ENCODE assay signal across 8 cellular contexts in the genomic region with DNA sequence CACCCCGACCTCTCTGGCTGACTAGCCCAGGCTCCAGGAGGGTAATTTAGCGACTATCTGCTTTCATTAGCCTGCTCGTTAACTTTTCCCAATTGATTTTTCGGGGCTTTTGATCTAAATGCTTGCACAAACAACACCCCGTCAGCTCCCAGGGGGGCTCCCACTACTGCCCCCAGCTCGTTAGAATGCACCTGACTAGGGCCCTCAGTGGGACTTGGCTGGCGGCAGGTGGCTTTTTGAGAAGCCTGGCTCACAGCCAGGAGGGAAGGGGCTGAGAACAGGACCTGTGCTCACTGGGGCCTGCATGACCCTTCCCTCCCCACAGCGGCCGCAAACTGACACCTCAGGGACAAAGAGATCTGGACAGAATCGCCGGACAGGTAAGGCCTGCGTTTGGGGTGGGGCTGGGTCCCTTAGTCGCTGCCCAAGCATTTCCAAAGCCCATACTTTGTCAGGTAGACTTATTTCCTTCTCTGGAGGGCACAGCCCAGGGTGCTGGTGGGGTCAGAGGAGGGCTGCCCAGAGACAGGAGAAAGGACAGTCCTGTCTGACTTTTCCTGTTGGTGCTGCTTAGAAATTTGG. TPM values are rescaled to one million over a fixed set of nuclear protein-coding genes. Genes with fewer than 3 reads are reported as not detected.
DNase-seq lines count a peak whose midpoint lies in the region; TF ChIP-seq lines count a peak whose summit lies in the region.
"Had no signal": no experiment of that assay in that cellular context is flagged by ENCODE, and none has a peak within 500 bp of the region (broad histone marks: within the 10 kb centered on the region; RNA-seq: fewer than 3 reads in every experiment).

No MANE protein-coding gene starts in this region.

- H2AFZ ChIP-seq in neuronal stem cell (ENCODE audit: low read length) = no peak overlapping the region
- H2AFZ ChIP-seq: neural progenitor cell had no signal

- H3K27ac Mint-ChIP-seq in T-helper 1 cell treated with Interleukin-12 subunit alpha and Interleukin-12 subunit beta and Interleukin-4 antibody, amounts not matched to agents 30 μg/mL and 1 μg/mL, for 36 hours = peak overlapping the region; percentile 72
- H3K27ac Mint-ChIP-seq: neural progenitor cell had no signal

- TF ChIP-seq CTCF in RWPE1 (conservative IDR thresholded peaks at IDR 0.05; ENCODE audit: low read depth) = no peak

- DNase-seq in T-helper 1 cell (no peak), RWPE1 (ENCODE audit: low spot score) (no peak), neuronal stem cell (ENCODE audit: low spot score) (no peak), foreskin melanocyte (no peak), GDM1 (lab: John Stamatoyannopoulos, UW) (no peak)
- DNase-seq: MV-4-11 had no signal

- H3K36me3 ChIP-seq in neuronal stem cell (replicated peaks in 1 of 2; ENCODE audit: control insufficient read depth in 2 of 2, insufficient read depth in 2 of 2, low read length in 2 of 2) = peaks cover 57 to 74% of the 10 kb centered on the region in 2 donors

- H3K4me2 ChIP-seq in neuronal stem cell (ENCODE audit: insufficient read depth, low read length, poor library complexity, severe bottlenecking) = no peak overlapping the region
- H3K4me2 ChIP-seq: neural progenitor cell had no signal

- H3K4me1 Mint-ChIP-seq in T-helper 1 cell treated with Interleukin-12 subunit alpha and Interleukin-12 subunit beta and Interleukin-4 antibody, amounts not matched to agents 30 μg/mL and 1 μg/mL, for 36 hours (ENCODE audit: low read depth) = peaks cover 55% of the 10 kb centered on the region
- H3K4me1 Mint-ChIP-seq: neural progenitor cell had no signal

- H2BK15ac ChIP-seq in neuronal stem cell (ENCODE audit: low read length) = no peak overlapping the region

- peaks cover 12% of the 10 kb centered on the region for H3K79me1 ChIP-seq in neuronal stem cell (ENCODE audit: low read depth, low read length)

- peaks cover 54% of the 10 kb centered on the region for H3K36me3 Mint-ChIP-seq in T-helper 1 cell treated with Interleukin-12 subunit alpha and Interleukin-12 subunit beta and Interleukin-4 antibody, amounts not matched to agents 30 μg/mL and 1 μg/mL, for 36 hours (ENCODE audit: low read depth)

- no peak overlapping the region for H3K14ac ChIP-seq in neuronal stem cell (ENCODE audit: low read length)

- no peaks in the 10 kb centered on the region for H3K9me3 Mint-ChIP-seq in T-helper 1 cell treated with Interleukin-12 subunit alpha and Interleukin-12 subunit beta and Interleukin-4 antibody, amounts not matched to agents 30 μg/mL and 1 μg/mL, for 36 hours
- H3K9me3 Mint-ChIP-seq: neural progenitor cell had no signal

- H3K4me1 ChIP-seq in neuronal stem cell (ENCODE audit: control insufficient read depth in 2 of 2, insufficient read depth in 1 of 2, low read depth in 1 of 2, low read length in 2 of 2) = no peaks in the 10 kb centered on the region
- H3K4me1 ChIP-seq: neural progenitor cell had no signal

- H4K91ac ChIP-seq in neuronal stem cell (ENCODE audit: low read depth, low read length, poor library complexity) = no peak overlapping the region

- H3K4ac ChIP-seq in neuronal stem cell (ENCODE audit: low read length) = no peak overlapping the region

- H3K18ac ChIP-seq in neuronal stem cell (ENCODE audit: low read length) = no peak overlapping the region

- H3K4me3 ChIP-seq in neuronal stem cell (ENCODE audit: low read length in 2 of 2) = no peak overlapping the region
- H3K4me3 ChIP-seq: neural progenitor cell had no signal

- H3K4me3 Mint-ChIP-seq in T-helper 1 cell treated with Interleukin-12 subunit alpha and Interleukin-12 subunit beta and Interleukin-4 antibody, amounts not matched to agents 30 μg/mL and 1 μg/mL, for 36 hours = peak overlapping the region; percentile 17
- H3K4me3 Mint-ChIP-seq: neural progenitor cell had no signal

- H4K8ac ChIP-seq in neuronal stem cell (ENCODE audit: low read depth, low read length) = no peak overlapping the region

- H3K9me3 ChIP-seq in neuronal stem cell (replicated peaks in 1 of 2; ENCODE audit: control insufficient read depth in 2 of 2, insufficient read depth in 1 of 2, low read depth in 1 of 2, low read length in 2 of 2) = no peaks in the 10 kb centered on the region

- no peak overlapping the region for H2BK5ac ChIP-seq in neuronal stem cell (ENCODE audit: low read length)

- H3K23ac ChIP-seq in neuronal stem cell (ENCODE audit: low read depth, low read length, poor library complexity) = no peak overlapping the region

- CTCF ChIA-PET in RWPE1 (lab: Yijun Ruan, JAX) = no interaction called here

- no peak overlapping the region for H2BK12ac ChIP-seq in neuronal stem cell (ENCODE audit: low read length)

- H2AK5ac ChIP-seq in neuronal stem cell (ENCODE audit: low read depth, low read length) = no peak overlapping the region

- no CpG with 5 or more reads among the region's 13 CpGs for WGBS in neuronal stem cell (ENCODE audit: extremely low coverage in 2 of 2, insufficient read length in 2 of 2, insufficient replicate concordance in 1 of 2), 2 donors

- POLR2A ChIA-PET in RWPE1 (lab: Yijun Ruan, JAX; ENCODE audit: low non-redundant PET) = no interaction called here

- H3K9ac ChIP-seq in neuronal stem cell (ENCODE audit: low read depth, low read length, poor library complexity) = no peak overlapping the region
- H3K9ac ChIP-seq: neural progenitor cell had no signal

- H3K27me3 ChIP-seq in neuronal stem cell (ENCODE audit: control insufficient read depth in 3 of 3, insufficient read depth in 3 of 3, low read depth in 1 of 3, low read length in 3 of 3) = no peaks in the 10 kb centered on the region
- H3K27me3 ChIP-seq: neural progenitor cell had no signal

- no peaks in the 10 kb centered on the region for H3K27me3 Mint-ChIP-seq in T-helper 1 cell treated with Interleukin-12 subunit alpha and Interleukin-12 subunit beta and Interleukin-4 antibody, amounts not matched to agents 30 μg/mL and 1 μg/mL, for 36 hours (ENCODE audit: low read depth)

- H3K27ac ChIP-seq in RWPE1 (peak overlapping the region; percentile 64), neuronal stem cell (replicated peaks; ENCODE audit: low read length) (peak overlapping the region; percentile 54)

- H2BK120ac ChIP-seq in neuronal stem cell (ENCODE audit: low read depth, low read length) = no peak overlapping the region

RNA-seq across cellular contexts. Expression of a gene that starts 7.6 kb away (rescaled TPM):
- polyA plus RNA-seq in neuronal stem cell (2013, experiment 1 of 2) = 0.67 TPM
- 0.64 TPM for polyA plus RNA-seq in neuronal stem cell (2013, experiment 2 of 2)

RNA-seq across cellular contexts. Expression of a gene that starts 9.4 kb away (rescaled TPM):
- 4,580 TPM for polyA plus RNA-seq in neuronal stem cell (2013, experiment 1 of 2)
- 4,472 TPM for polyA plus RNA-seq in neuronal stem cell (2013, experiment 2 of 2)

RNA-seq across cellular contexts. Expression of a gene that starts 13.5 kb away (rescaled TPM):
- polyA plus RNA-seq in neuronal stem cell (2013, experiment 1 of 2) = 30.0 TPM
- 29.8 TPM for polyA plus RNA-seq in neuronal stem cell (2013, experiment 2 of 2)

RNA-seq across cellular contexts. Expression of a gene that starts 24.6 kb away (rescaled TPM):
- polyA plus RNA-seq in neuronal stem cell (2013, experiment 1 of 2) = not detected
- not detected for polyA plus RNA-seq in neuronal stem cell (2013, experiment 2 of 2)

RNA-seq across cellular contexts. Expression of a gene that starts 25.0 kb away (rescaled TPM):
- not detected for polyA plus RNA-seq in neuronal stem cell (2013, experiment 1 of 2)
- not detected for polyA plus RNA-seq in neuronal stem cell (2013, experiment 2 of 2)
